In the genomic region with DNA sequence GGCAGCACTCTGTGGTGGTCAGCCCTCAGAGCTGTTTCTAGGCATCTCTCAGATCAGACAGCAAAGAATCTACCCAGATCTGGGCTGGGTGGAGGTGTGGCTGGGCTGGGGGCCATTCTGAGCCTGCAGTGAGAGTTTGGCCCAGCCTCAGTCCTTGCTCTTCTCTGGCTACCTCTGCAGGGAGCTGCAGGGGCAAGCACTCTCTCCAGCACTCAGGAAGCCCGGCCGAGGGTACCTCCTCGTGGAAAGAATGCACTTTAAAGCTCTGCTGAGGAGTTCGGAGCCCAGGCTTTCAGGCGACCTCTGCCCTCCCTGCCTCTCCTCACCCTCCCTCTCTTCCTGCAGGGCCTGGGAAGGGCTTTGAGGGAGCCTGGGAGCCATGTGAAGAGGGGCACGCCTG, we compare ENCODE assay signal across 18 cellular contexts. TPM values are rescaled to one million over a fixed set of nuclear protein-coding genes. Genes with fewer than 3 reads are reported as not detected.
DNase-seq lines count a peak whose midpoint lies in the region; ATAC-seq and TF ChIP-seq lines count a peak whose summit lies in the region.
"Had no signal": no experiment of that assay in that cellular context is flagged by ENCODE, and none has a peak within 500 bp of the region (broad histone marks: within the 10 kb centered on the region; RNA-seq: fewer than 3 reads in every experiment).

No MANE protein-coding gene starts in this region.

- no peaks in the 10 kb centered on the region for H3K27me3 Mint-ChIP-seq in activated T-cell treated with anti-CD3 and anti-CD28 coated beads, Interleukin-2, amount 50 U/mL, for 24 hours
- no peaks in the 10 kb centered on the region for H3K27me3 Mint-ChIP-seq in activated T-cell treated with anti-CD3 and anti-CD28 coated beads, Interleukin-2, amount 50 U/mL, for 4 hours (ENCODE audit: low read depth)

- H3K4me1 ChIP-seq in HEK293 (ENCODE audit: control insufficient read depth, insufficient read depth, low read length) (no peaks in the 10 kb centered on the region), gastrocnemius medialis (peaks cover 32 to 39% of the 10 kb centered on the region in 2 donors), SJCRH30 (no peaks in the 10 kb centered on the region)
- H3K4me1 ChIP-seq: A549, HAP-1 had no signal

- TF ChIP-seq CTCF in HEK293 (tag by site-specific recombination; IDR thresholded peaks at IDR 0.05) (no peak), gastrocnemius medialis (IDR thresholded peaks at IDR 0.05 in 4 of 5, conservative IDR thresholded peaks at IDR 0.05 in 1 of 5) (no peak)

- H3K27me3 ChIP-seq in gastrocnemius medialis (no peaks in the 10 kb centered on the region), SJCRH30 (no peaks in the 10 kb centered on the region)

- H3K4me3 ChIP-seq in HEK293 (ENCODE audit: low read depth, low read length): no peak overlapping the region
- peak overlapping the region; percentile 28; the same call in 1 of the 2 replicates for H3K4me3 ChIP-seq in iPS-18c (ENCODE audit: insufficient read depth, low read depth, low read length)
- H3K4me3 ChIP-seq in gastrocnemius medialis: no peak overlapping the region
- no peak overlapping the region for H3K4me3 ChIP-seq in SJCRH30
- H3K4me3 ChIP-seq: A549, HAP-1 had no signal

- peaks cover 57% of the 10 kb centered on the region for H3K36me3 Mint-ChIP-seq in activated T-cell treated with anti-CD3 and anti-CD28 coated beads, Interleukin-2, amount 50 U/mL, for 24 hours (ENCODE audit: low read depth)
- peaks cover 20% of the 10 kb centered on the region for H3K36me3 Mint-ChIP-seq in activated T-cell treated with anti-CD3 and anti-CD28 coated beads, Interleukin-2, amount 50 U/mL, for 4 hours (ENCODE audit: insufficient read depth)

- no peaks in the 10 kb centered on the region for H3K9me3 Mint-ChIP-seq in activated T-cell treated with anti-CD3 and anti-CD28 coated beads, Interleukin-2, amount 50 U/mL, for 24 hours
- H3K9me3 Mint-ChIP-seq in activated T-cell treated with anti-CD3 and anti-CD28 coated beads, Interleukin-2, amount 50 U/mL, for 4 hours: no peaks in the 10 kb centered on the region
- H3K9me3 Mint-ChIP-seq: CD8-positive, alpha-beta T cell had no signal

- in situ Hi-C loops in gastrocnemius medialis (cut with MboI; ENCODE audit: low sequenced_read_pairs in 4 of 4): no loop called here

- POLR2A ChIA-PET in HEK293 (lab: Yijun Ruan, JAX): no interaction called here

- no peaks in the 10 kb centered on the region for H3K4me1 Mint-ChIP-seq in activated T-cell treated with anti-CD3 and anti-CD28 coated beads, Interleukin-2, amount 50 U/mL, for 24 hours (ENCODE audit: low read depth)
- H3K4me1 Mint-ChIP-seq in activated T-cell treated with anti-CD3 and anti-CD28 coated beads, Interleukin-2, amount 50 U/mL, for 4 hours (ENCODE audit: low read depth): no peaks in the 10 kb centered on the region

- DNase-seq in activated T-cell treated with anti-CD3 and anti-CD28 coated beads, Interleukin-2, amount 50 U/mL, for 24 hours: no peak
- DNase-seq in activated T-cell treated with anti-CD3 and anti-CD28 coated beads, Interleukin-2, amount 50 U/mL, for 4 hours: no peak
- DNase-seq in gastrocnemius medialis: no peak
- DNase-seq in SJCRH30: no peak
- DNase-seq in NCI-H1694 treated with DMSO at 0.1 percent for 48 hours (lab: John Stamatoyannopoulos, UW): no peak
- DNase-seq in NCI-H524 treated with DMSO at 0.1 percent for 48 hours (lab: John Stamatoyannopoulos, UW): no peak
- DNase-seq: AML-193; Calu3; CD8-positive, alpha-beta T cell; DMS79 treated with DMSO at 0.1 percent for 48 hours; GF-D8 had no signal

- no peak overlapping the region for H3K4me3 Mint-ChIP-seq in activated T-cell treated with anti-CD3 and anti-CD28 coated beads, Interleukin-2, amount 50 U/mL, for 24 hours
- H3K4me3 Mint-ChIP-seq in activated T-cell treated with anti-CD3 and anti-CD28 coated beads, Interleukin-2, amount 50 U/mL, for 4 hours: no peak overlapping the region
- H3K4me3 Mint-ChIP-seq: CD8-positive, alpha-beta T cell had no signal

- peak overlapping the region; percentile 22 for H3K27ac Mint-ChIP-seq in activated T-cell treated with anti-CD3 and anti-CD28 coated beads, Interleukin-2, amount 50 U/mL, for 24 hours
- H3K27ac Mint-ChIP-seq: CD8-positive, alpha-beta T cell had no signal

- peaks cover 0 to 57% of the 10 kb centered on the region in 2 experiments; a peak in 2 of 3 replicates for H3K36me3 ChIP-seq in HEK293 (ENCODE audit: control insufficient read depth in 2 of 2, insufficient read depth in 1 of 2, low read length in 2 of 2)
- peaks cover 0 to 68% of the 10 kb centered on the region in 2 donors for H3K36me3 ChIP-seq in gastrocnemius medialis
- peaks cover 42% of the 10 kb centered on the region for H3K36me3 ChIP-seq in SJCRH30

- CTCF ChIA-PET in HEK293 (lab: Yijun Ruan, JAX): interaction anchor here (0.7 to 0.9 kb wide), 2 partner anchors 9 to 54 kb away, joined by 3 to 5 read pairs; no protein-coding TSS in a partner anchor

- no peak for TF ChIP-seq POLR2A in gastrocnemius medialis (IDR thresholded peaks at IDR 0.05)

- H3K9me3 ChIP-seq in HEK293 (ENCODE audit: control insufficient read depth, insufficient read depth, low read depth, low read length) (no peaks in the 10 kb centered on the region), iPS-18c (ENCODE audit: control insufficient read depth, insufficient read depth, low read length) (peaks cover 19% of the 10 kb centered on the region), gastrocnemius medialis (no peaks in the 10 kb centered on the region), SJCRH30 (replicated peaks) (peaks cover 8% of the 10 kb centered on the region)
- H3K9me3 ChIP-seq: A549, HAP-1 had no signal

- no peak overlapping the region for H3K27ac ChIP-seq in HEK293 (ENCODE audit: extremely low read depth, low read depth, low read length)
- peak overlapping the region; percentile 81 to 93 (median 90) for H3K27ac ChIP-seq in gastrocnemius medialis
- no peak overlapping the region for H3K27ac ChIP-seq in SJCRH30
- H3K27ac ChIP-seq: 22Rv1, A549 had no signal

- ATAC-seq in activated T-cell treated with anti-CD3 and anti-CD28 coated beads, Interleukin-2, amount 50 U/mL, for 4 hours: no peak
- ATAC-seq in gastrocnemius medialis: no peak
- ATAC-seq: A549; CD8-positive, alpha-beta T cell had no signal

- intact Hi-C loops in gastrocnemius medialis (cut with DNase I; ENCODE audit: low total_unique reads): loop anchor here (5.0 kb wide), 1 partner anchor 39 kb away; a partner anchor contains a TSS

TF ChIP-seq in HEK293, 187 proteins besides CTCF, POLR2A, EP300 and RAD21:
- TF ChIP-seq ZBTB7A (tag by site-specific recombination; IDR thresholded peaks at IDR 0.05; ENCODE audit: low read depth) (no peak), TRIM28 (IDR thresholded peaks at IDR 0.05; ENCODE audit: borderline replicate concordance, low read length) (peak; percentile 86; the same call in 1 of the 2 replicates), ZNF544 (tag by site-specific recombination; IDR thresholded peaks at IDR 0.05) (no peak), ZNF416 (tag by site-specific recombination; IDR thresholded peaks at IDR 0.05) (no peak), HOXC10 (CRISPR knock-in tag; IDR thresholded peaks at IDR 0.05) (no peak), SP2 (tag by site-specific recombination; IDR thresholded peaks at IDR 0.05) (no peak)
- TF ChIP-seq, protein P1, sequence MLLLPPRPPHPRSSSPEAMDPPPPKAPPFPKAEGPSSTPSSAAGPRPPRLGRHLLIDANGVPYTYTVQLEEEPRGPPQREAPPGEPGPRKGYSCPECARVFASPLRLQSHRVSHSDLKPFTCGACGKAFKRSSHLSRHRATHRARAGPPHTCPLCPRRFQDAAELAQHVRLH (tag by site-specific recombination; IDR thresholded peaks at IDR 0.05): no peak
- TF ChIP-seq, protein P2, sequence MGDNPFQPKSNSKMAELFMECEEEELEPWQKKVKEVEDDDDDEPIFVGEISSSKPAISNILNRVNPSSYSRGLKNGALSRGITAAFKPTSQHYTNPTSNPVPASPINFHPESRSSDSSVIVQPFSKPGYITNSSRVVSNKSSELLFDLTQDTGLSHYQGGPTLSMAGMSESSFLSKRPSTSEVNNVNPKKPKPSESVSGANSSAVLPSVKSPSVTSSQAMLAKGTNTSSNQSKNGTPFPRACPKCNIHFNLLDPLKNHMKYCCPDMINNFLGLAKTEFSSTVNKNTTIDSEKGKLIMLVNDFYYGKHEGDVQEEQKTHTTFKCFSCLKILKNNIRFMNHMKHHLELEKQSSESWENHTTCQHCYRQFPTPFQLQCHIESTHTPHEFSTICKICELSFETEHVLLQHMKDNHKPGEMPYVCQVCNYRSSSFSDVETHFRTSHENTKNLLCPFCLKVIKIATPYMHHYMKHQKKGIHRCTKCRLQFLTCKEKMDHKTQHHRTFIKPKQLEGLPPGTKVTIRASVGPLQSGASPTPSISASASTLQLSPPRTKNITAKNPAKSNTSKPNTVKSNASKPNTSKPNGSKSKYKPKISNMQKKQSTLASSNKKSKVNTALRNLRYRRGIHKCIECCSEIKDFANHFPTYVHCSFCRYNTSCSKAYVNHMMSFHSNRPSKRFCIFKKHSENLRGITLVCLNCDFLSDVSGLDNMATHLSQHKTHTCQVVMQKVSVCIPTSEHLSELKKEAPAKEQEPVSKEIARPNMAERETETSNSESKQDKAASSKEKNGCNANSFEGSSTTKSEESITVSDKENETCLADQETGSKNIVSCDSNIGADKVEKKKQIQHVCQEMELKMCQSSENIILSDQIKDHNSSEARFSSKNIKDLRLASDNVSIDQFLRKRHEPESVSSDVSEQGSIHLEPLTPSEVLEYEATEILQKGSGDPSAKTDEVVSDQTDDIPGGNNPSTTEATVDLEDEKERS (tag by site-specific recombination; IDR thresholded peaks at IDR 0.05): no peak

RNA-seq across cellular contexts. Expression of a gene that starts 31.2 kb away (rescaled TPM):
- 10 to 100 TPM in 1 of 3 donors, 1 to 10 TPM in 2; 3.1 to 31.4 (median 5.3) TPM for total RNA-seq in activated T-cell treated with anti-CD3 and anti-CD28 coated beads, Interleukin-2, amount 50 U/mL, for 4 hours
- total RNA-seq in gastrocnemius medialis: not detected
- not detected in 2 replicates for total RNA-seq in SJCRH30 (2014; rRNA removed; shearing (Covaris generic))
- total RNA-seq: Calu3; CD8-positive, alpha-beta T cell; H4; HT-29 had no signal

RNA-seq across cellular contexts. Expression of a gene that starts 40.1 kb away (rescaled TPM):
- under 1 TPM in 1 of 3 donors, not detected in 2; 0.28 TPM for total RNA-seq in activated T-cell treated with anti-CD3 and anti-CD28 coated beads, Interleukin-2, amount 50 U/mL, for 4 hours
- not detected for total RNA-seq in gastrocnemius medialis
- 0.61 and 0.79 TPM in 2 replicates for total RNA-seq in SJCRH30 (2014; rRNA removed; shearing (Covaris generic))
- total RNA-seq: Calu3, H4, HT-29 had no signal

Comparison
In these comparisons a context has a peak if more than half of its experiments do, and no peak if none do; other contexts are left out.
1. H3K27ac ChIP-seq: peak in gastrocnemius medialis (4 of 4); none in HEK293 (single experiment) and SJCRH30 (single experiment).